In genomic region chr11:93648168-93648567, GRCh38 we compare ENCODE assay signal across 10 cellular contexts. TPM values are rescaled to one million over a fixed set of nuclear protein-coding genes. Genes with fewer than 3 reads are reported as not detected.
A peak's percentile ranks its signal among the peaks of the same experiment; 100 is the strongest.
DNase-seq lines count a peak whose midpoint lies in the region; ATAC-seq, FAIRE-seq and TF ChIP-seq lines count a peak whose summit lies in the region.
"Had no signal": no experiment of that assay in that cellular context is flagged by ENCODE, and none has a peak within 500 bp of the region (broad histone marks: within the 10 kb centered on the region; RNA-seq: fewer than 3 reads in every experiment).

No MANE protein-coding gene starts in this region.

- no peak for TF ChIP-seq POLR2A in body of pancreas (IDR thresholded peaks at IDR 0.05)
- no peak for TF ChIP-seq POLR2A in vagina (IDR thresholded peaks at IDR 0.05)

- peaks cover 3% of the 10 kb centered on the region for H3K27me3 Mint-ChIP-seq in activated naive CD4-positive, alpha-beta T cell treated with anti-CD3 and anti-CD28 coated beads, Interleukin-2, amount 10 ng/mL, durations not matched to agents 7 days and 5 days

- H3K9me3 ChIP-seq in body of pancreas (no peaks in the 10 kb centered on the region), small intestine (ENCODE audit: control insufficient read depth, low read depth) (no peaks in the 10 kb centered on the region), vagina (no peaks in the 10 kb centered on the region)

- H3K36me3 ChIP-seq in body of pancreas (replicated peaks in 1 of 2; ENCODE audit: insufficient read depth in 1 of 2, low read depth in 2 of 2): no peaks in the 10 kb centered on the region
- no peaks in the 10 kb centered on the region for H3K36me3 ChIP-seq in small intestine (ENCODE audit: control insufficient read depth in 2 of 2, insufficient read depth in 2 of 2, low read length in 2 of 2)
- H3K36me3 ChIP-seq in vagina: no peaks in the 10 kb centered on the region

- H3K4me3 ChIP-seq in LNCaP clone FGC (ENCODE audit: low read depth, low read length) (no peak overlapping the region), body of pancreas (no peak overlapping the region), small intestine (ENCODE audit: low read depth in 1 of 2, low read length in 2 of 2) (no peak overlapping the region), vagina (no peak overlapping the region)

- no peaks in the 10 kb centered on the region for H3K4me1 ChIP-seq in body of pancreas
- no peaks in the 10 kb centered on the region for H3K4me1 ChIP-seq in small intestine (ENCODE audit: control insufficient read depth in 2 of 2, insufficient read depth in 1 of 2, low read depth in 1 of 2, low read length in 1 of 2)
- no peaks in the 10 kb centered on the region for H3K4me1 ChIP-seq in vagina

- peak; percentile 58 for TF ChIP-seq CTCF in LNCaP clone FGC (IDR thresholded peaks at IDR 0.05; ENCODE audit: control insufficient read depth, extremely low read depth, insufficient read depth)
- TF ChIP-seq CTCF in body of pancreas (IDR thresholded peaks at IDR 0.05): peak in 4 of 7 experiments; percentile 12 to 30 (median 26)
- no peak for TF ChIP-seq CTCF in vagina (IDR thresholded peaks at IDR 0.05)

- H3K36me3 Mint-ChIP-seq in activated naive CD4-positive, alpha-beta T cell treated with anti-CD3 and anti-CD28 coated beads, Interleukin-2, amount 50 U/mL, for 72 hours: no peaks in the 10 kb centered on the region
- H3K36me3 Mint-ChIP-seq in activated naive CD4-positive, alpha-beta T cell treated with anti-CD3 and anti-CD28 coated beads, Interleukin-2, amount 10 ng/mL, durations not matched to agents 7 days and 5 days: no peaks in the 10 kb centered on the region

- H3K4me3 Mint-ChIP-seq in activated naive CD4-positive, alpha-beta T cell treated with anti-CD3 and anti-CD28 coated beads, Interleukin-2, amount 10 ng/mL, durations not matched to agents 7 days and 5 days: no peak overlapping the region

- intact Hi-C loops in body of pancreas (cut with DNase I): loop anchor here (10.0 kb wide), 1 partner anchor 103 kb away; the partner anchor contains the start of gene SMCO4
- intact Hi-C loops in vagina (cut with DNase I): no loop called here

- no peaks in the 10 kb centered on the region for H3K9me3 Mint-ChIP-seq in activated naive CD4-positive, alpha-beta T cell treated with anti-CD3 and anti-CD28 coated beads, Interleukin-2, amount 50 U/mL, for 72 hours
- H3K9me3 Mint-ChIP-seq in activated naive CD4-positive, alpha-beta T cell treated with anti-CD3 and anti-CD28 coated beads, Interleukin-2, amount 10 ng/mL, durations not matched to agents 7 days and 5 days: no peaks in the 10 kb centered on the region

- no peak for FAIRE-seq in small intestine (lab: Jason Lieb, UNC)
- FAIRE-seq: G401.6 had no signal

- H3K4me1 Mint-ChIP-seq in activated naive CD4-positive, alpha-beta T cell treated with anti-CD3 and anti-CD28 coated beads, Interleukin-2, amount 10 ng/mL, durations not matched to agents 7 days and 5 days: peaks cover 8% of the 10 kb centered on the region

- no peak overlapping the region for H3K27ac Mint-ChIP-seq in activated naive CD4-positive, alpha-beta T cell treated with anti-CD3 and anti-CD28 coated beads, Interleukin-2, amount 50 U/mL, for 72 hours
- no peak overlapping the region for H3K27ac Mint-ChIP-seq in activated naive CD4-positive, alpha-beta T cell treated with anti-CD3 and anti-CD28 coated beads, Interleukin-2, amount 10 ng/mL, durations not matched to agents 7 days and 5 days

- peak; percentile 32 to 48 for ATAC-seq in activated naive CD4-positive, alpha-beta T cell treated with anti-CD3 and anti-CD28 coated beads, Interleukin-2, amount 50 U/mL, for 72 hours
- ATAC-seq in body of pancreas (no peak), GM21447 (IDR thresholded peaks at IDR 0.05; ENCODE audit: unreplicated experiment) (no peak)
- ATAC-seq: left ventricle myocardium superior had no signal

- no peak for DNase-seq in activated naive CD4-positive, alpha-beta T cell treated with anti-CD3 and anti-CD28 coated beads, Interleukin-2, amount 50 U/mL, for 72 hours (ENCODE audit: low spot score in 2 of 2)
- DNase-seq in activated naive CD4-positive, alpha-beta T cell treated with anti-CD3 and anti-CD28 coated beads, Interleukin-2, amount 10 ng/mL, durations not matched to agents 7 days and 5 days: no peak
- DNase-seq in LNCaP clone FGC (ENCODE audit: low read depth) (peak; percentile 18), body of pancreas (no peak), small intestine (peak; percentile 36), vagina (ENCODE audit: extremely low spot score in 2 of 2) (no peak), NCI-H1105 (lab: John Stamatoyannopoulos, UW) (no peak)
- DNase-seq: left ventricle myocardium superior had no signal

- H3K27me3 ChIP-seq in body of pancreas (no peaks in the 10 kb centered on the region), small intestine (ENCODE audit: control insufficient read depth in 2 of 2, insufficient read depth in 2 of 2, low read length in 2 of 2) (no peaks in the 10 kb centered on the region), vagina (no peaks in the 10 kb centered on the region)

- CTCF ChIA-PET in activated naive CD4-positive, alpha-beta T cell treated with anti-CD3 and anti-CD28 coated beads, Interleukin-2, amount 10 ng/mL, durations not matched to agents 7 days and 5 days (lab: Charles Lee): interaction anchor here (0.9 to 4.0 kb wide), 4 partner anchors 10 to 413 kb away, joined by 3 to 35 read pairs (median 6); no protein-coding TSS in a partner anchor

- WGBS in body of pancreas, 2 donors: 61 to 81% methylated on average over 4 of the region's 4 CpGs
- WGBS in small intestine, 3 donors: 68 to 70% (median 68%) methylated on average over 4 of the region's 4 CpGs

- H3K27ac ChIP-seq in body of pancreas (no peak overlapping the region), small intestine (ENCODE audit: low read depth in 1 of 2, low read length in 1 of 2) (no peak overlapping the region), vagina (no peak overlapping the region)

RNA-seq across cellular contexts. Expression of gene CEP295, which starts 13.3 kb away (rescaled TPM):
- 10 to 100 TPM; 37.7 to 37.9 TPM for total RNA-seq in activated naive CD4-positive, alpha-beta T cell treated with anti-CD3 and anti-CD28 coated beads, Interleukin-2, amount 50 U/mL, for 72 hours
- total RNA-seq in body of pancreas (10 to 100 TPM in 1 of 2 donors, 1 to 10 TPM in 1; 8.3 to 11.2 TPM), vagina (12.8 TPM)
- polyA plus RNA-seq in small intestine: 1 to 10 TPM; 5.4 to 6.9 (median 5.7) TPM

Comparison
In these comparisons a context has a peak if more than half of its experiments do, and no peak if none do; other contexts are left out.
1. ATAC-seq: peak in activated naive CD4-positive, alpha-beta T cell treated with anti-CD3 and anti-CD28 coated beads, Interleukin-2, amount 50 U/mL, for 72 hours (2 of 2); none in body of pancreas (single experiment) and GM21447 (single experiment).
2. DNase-seq: peak in LNCaP clone FGC (single experiment) and small intestine (single experiment); none in activated naive CD4-positive, alpha-beta T cell treated with anti-CD3 and anti-CD28 coated beads, Interleukin-2, amount 50 U/mL, for 72 hours (0 of 2), activated naive CD4-positive, alpha-beta T cell treated with anti-CD3 and anti-CD28 coated beads, Interleukin-2, amount 10 ng/mL, durations not matched to agents 7 days and 5 days (single experiment), body of pancreas (0 of 4), vagina (0 of 2) and NCI-H1105 (single experiment).
3. CTCF ChIP-seq: peak in LNCaP clone FGC (single experiment) and body of pancreas (4 of 7); none in vagina (0 of 3).